21 cellular contexts compared by ENCODE assay signal in the genomic region with DNA sequence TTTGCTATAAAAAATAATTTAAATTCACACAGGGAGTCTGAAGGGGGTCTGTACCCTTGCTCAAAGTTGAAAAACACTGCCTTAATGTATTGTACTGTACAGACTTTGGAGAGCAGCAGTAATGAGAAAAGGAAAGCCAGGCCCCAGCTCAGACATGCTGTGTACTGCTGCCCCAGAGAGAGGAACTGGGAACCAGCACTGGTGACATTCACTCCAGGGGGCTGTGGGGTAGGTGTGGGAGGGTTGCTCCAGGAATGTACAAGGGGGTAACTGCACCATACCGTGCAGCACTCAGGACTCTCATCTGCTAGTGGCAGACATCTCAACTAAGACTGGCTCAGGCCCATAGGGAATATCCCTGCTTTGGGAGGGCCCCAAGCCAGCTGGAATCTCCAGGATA.
"Had no signal": no experiment of that assay in that cellular context is flagged by ENCODE, and none has a peak within 500 bp of the region (broad histone marks: within the 10 kb centered on the region; RNA-seq: fewer than 3 reads in every experiment).

No MANE protein-coding gene starts in this region.

- ATAC-seq: gastroesophageal sphincter, left lobe of liver, T-cell had no signal

- H3K27ac Mint-ChIP-seq: activated CD4-positive, alpha-beta T cell treated with anti-CD3 and anti-CD28 coated beads, Interleukin-2, amount 10 ng/mL, durations not matched to agents 7 days and 5 days; activated naive CD4-positive, alpha-beta T cell treated with anti-CD3 and anti-CD28 coated beads, Interleukin-2, amount 50 U/mL, for 24 hours; progenitor cell of endocrine pancreas had no signal

- H3K4me3 Mint-ChIP-seq: activated CD4-positive, alpha-beta T cell treated with anti-CD3 and anti-CD28 coated beads, Interleukin-2, amount 10 ng/mL, durations not matched to agents 7 days and 5 days; activated naive CD4-positive, alpha-beta T cell treated with anti-CD3 and anti-CD28 coated beads, Interleukin-2, amount 50 U/mL, for 24 hours; activated T-cell treated with anti-CD3 and anti-CD28 coated beads, Interleukin-2, amount 50 U/mL, for 4 hours; T-cell had no signal

- H3K27me3 ChIP-seq: adrenal gland, breast epithelium, esophagus muscularis mucosa, gastroesophageal sphincter, right atrium auricular region, thyroid gland had no signal

- H3K4me1 ChIP-seq: adrenal gland, breast epithelium, gastroesophageal sphincter, right atrium auricular region, thyroid gland had no signal

- H3K4me3 ChIP-seq: adrenal gland, breast epithelium, esophagus muscularis mucosa, gastroesophageal sphincter, right atrium auricular region, thyroid gland had no signal

- H3K9me3 ChIP-seq: adrenal gland, esophagus muscularis mucosa, gastroesophageal sphincter, thyroid gland had no signal

- DNase-seq: activated CD4-positive, alpha-beta T cell treated with anti-CD3 and anti-CD28 coated beads, Interleukin-2, amount 10 ng/mL, durations not matched to agents 7 days and 5 days; activated CD4-positive, CD25-positive, alpha-beta regulatory T cell; activated CD8-positive, alpha-beta memory T cell treated with anti-CD3 and anti-CD28 coated beads, Interleukin-2, amount 50 U/mL, for 4 hours; activated effector memory CD4-positive, alpha-beta T cell treated with Interleukin-2 at 50 U/mL for 16 hours; activated T-cell treated with anti-CD3 and anti-CD28 coated beads, Interleukin-2, amount 50 U/mL, for 4 hours; adrenal gland; effector CD4-positive, alpha-beta T cell; kidney; stimulated activated CD4-positive, alpha-beta T cell treated with anti-CD3 and anti-CD28 coated beads, Interleukin-12 subunit alpha, Interleukin-12 subunit beta, amount 100 ng/mL, for 4 hours; stimulated activated CD4-positive, alpha-beta T cell treated with anti-CD3 and anti-CD28 coated beads, Interleukin-1b, Interleukin-23, amount 100 ng/mL, for 48 hours; stimulated activated CD8-positive, alpha-beta memory T cell treated with anti-CD3 and anti-CD28 coated beads, Interleukin-4, amount 100 ng/mL, for 48 hours; stimulated activated naive CD4-positive, alpha-beta T cell treated with Interleukin-2 at 50 U/mL for 16 hours; T-cell; thyroid gland had no signal

- H3K27me3 Mint-ChIP-seq: activated CD4-positive, alpha-beta T cell treated with anti-CD3 and anti-CD28 coated beads, Interleukin-2, amount 10 ng/mL, durations not matched to agents 7 days and 5 days; progenitor cell of endocrine pancreas had no signal

- H3K4me1 Mint-ChIP-seq: activated CD4-positive, alpha-beta T cell treated with anti-CD3 and anti-CD28 coated beads, Interleukin-2, amount 10 ng/mL, durations not matched to agents 7 days and 5 days; activated naive CD4-positive, alpha-beta T cell treated with anti-CD3 and anti-CD28 coated beads, Interleukin-2, amount 50 U/mL, for 24 hours; T-cell had no signal

- H3K36me3 ChIP-seq: adrenal gland, breast epithelium, esophagus muscularis mucosa, gastroesophageal sphincter, right atrium auricular region, thyroid gland had no signal

- H3K36me3 Mint-ChIP-seq: activated naive CD4-positive, alpha-beta T cell treated with anti-CD3 and anti-CD28 coated beads, Interleukin-2, amount 50 U/mL, for 24 hours; T-cell had no signal
